30 cellular contexts compared by ENCODE assay signal in genomic region chr10:1378473-1378872, GRCh38.
"Had no signal": no experiment of that assay in that cellular context is flagged by ENCODE, and none has a peak within 500 bp of the region (broad histone marks: within the 10 kb centered on the region; RNA-seq: fewer than 3 reads in every experiment).

No MANE protein-coding gene starts in this region.

- H3K9me3 ChIP-seq: neutrophil, right lobe of liver, suprapubic skin, transverse colon, uterus had no signal

- H3K4me3 Mint-ChIP-seq: activated CD4-positive, alpha-beta T cell treated with anti-CD3 and anti-CD28 coated beads, Interleukin-2, amount 10 ng/mL, durations not matched to agents 7 days and 5 days; activated naive CD8-positive, alpha-beta T cell treated with anti-CD3 and anti-CD28 coated beads, Interleukin-2, amount 10 ng/mL, durations not matched to agents 7 days and 5 days; activated T-helper 1 cell treated with anti-CD3 and anti-CD28 coated beads, Interleukin-12 subunit alpha, Interleukin-12 subunit beta, Interleukin-2, Interleukin-4 antibody, amounts not matched to agents 30 ng/mL and 10 ng/mL and 1 ng/mL, durations not matched to agents 14 hours and 24 hours and 36 hours; immature natural killer cell; naive thymus-derived CD8-positive, alpha-beta T cell; stimulated activated effector memory CD8-positive, alpha-beta T cell treated with anti-CD3 and anti-CD28 coated beads, Interleukin-12 subunit alpha, Interleukin-12 subunit beta, amount 100 ng/mL, for 72 hours; stimulated activated naive CD8-positive, alpha-beta T cell treated with anti-CD3 and anti-CD28 coated beads, Interleukin-15, amount 100 ng/mL, for 72 hours; T-cell; T-helper 2 cell treated with Interferon-gamma antibody and Interleukin-4, amounts not matched to agents 5 μg/mL and 100 μg/mL, for 36 hours had no signal

- H3K27ac Mint-ChIP-seq: activated CD4-positive, alpha-beta T cell treated with anti-CD3 and anti-CD28 coated beads, Interleukin-2, amount 10 ng/mL, durations not matched to agents 7 days and 5 days; activated naive CD8-positive, alpha-beta T cell treated with anti-CD3 and anti-CD28 coated beads, Interleukin-2, amount 10 ng/mL, durations not matched to agents 7 days and 5 days; activated T-helper 1 cell treated with anti-CD3 and anti-CD28 coated beads, Interleukin-12 subunit alpha, Interleukin-12 subunit beta, Interleukin-2, Interleukin-4 antibody, amounts not matched to agents 30 ng/mL and 10 ng/mL and 1 ng/mL, durations not matched to agents 14 hours and 24 hours and 36 hours; immature natural killer cell; naive thymus-derived CD8-positive, alpha-beta T cell; stimulated activated effector memory CD8-positive, alpha-beta T cell treated with anti-CD3 and anti-CD28 coated beads, Interleukin-12 subunit alpha, Interleukin-12 subunit beta, amount 100 ng/mL, for 72 hours; T-cell; T-helper 2 cell treated with Interferon-gamma antibody and Interleukin-4, amounts not matched to agents 5 μg/mL and 100 μg/mL, for 36 hours had no signal

- H3K4me1 ChIP-seq: right lobe of liver, suprapubic skin, transverse colon, uterus had no signal

- H3K4me3 ChIP-seq: cardiac muscle cell, hepatocyte, lung, right lobe of liver, skin epidermis, suprapubic skin, transverse colon, uterus had no signal

- H3K4me1 Mint-ChIP-seq: activated CD4-positive, alpha-beta T cell treated with anti-CD3 and anti-CD28 coated beads, Interleukin-2, amount 10 ng/mL, durations not matched to agents 7 days and 5 days; activated naive CD8-positive, alpha-beta T cell treated with anti-CD3 and anti-CD28 coated beads, Interleukin-2, amount 10 ng/mL, durations not matched to agents 7 days and 5 days; immature natural killer cell; stimulated activated naive CD8-positive, alpha-beta T cell treated with anti-CD3 and anti-CD28 coated beads, Interleukin-15, amount 100 ng/mL, for 72 hours; T-cell had no signal

- H3K27ac ChIP-seq: cardiac muscle cell, hepatocyte, neutrophil, parathyroid adenoma, right lobe of liver, skin epidermis, suprapubic skin, transverse colon, uterus, WERI-Rb-1 had no signal

- DNase-seq: activated CD4-positive, alpha-beta T cell treated with anti-CD3 and anti-CD28 coated beads, Interleukin-2, amount 10 ng/mL, durations not matched to agents 7 days and 5 days; activated CD4-positive, CD25-positive, alpha-beta regulatory T cell treated with anti-CD3 and anti-CD28 coated beads, Interleukin-2, amount 50 U/mL, for 72 hours; activated naive CD4-positive, alpha-beta T cell; activated naive CD8-positive, alpha-beta T cell treated with anti-CD3 and anti-CD28 coated beads, Interleukin-2, amount 10 ng/mL, durations not matched to agents 7 days and 5 days; activated T-cell treated with anti-CD3 and anti-CD28 coated beads for 4 hours; amniotic stem cell; dermis blood vessel endothelial cell; effector CD8-positive, alpha-beta T cell; erythroblast; foreskin melanocyte; immature natural killer cell; right lobe of liver; stimulated activated CD4-positive, alpha-beta T cell treated with anti-CD3 and anti-CD28 coated beads, Interleukin-2, amount 100 ng/mL, for 24 hours; stimulated activated naive CD8-positive, alpha-beta T cell treated with anti-CD3 and anti-CD28 coated beads, Interleukin-15, amount 100 ng/mL, for 72 hours; T-cell; transverse colon; uterus; WERI-Rb-1 had no signal

- H3K9me3 Mint-ChIP-seq: stimulated activated effector memory CD8-positive, alpha-beta T cell treated with anti-CD3 and anti-CD28 coated beads, Interleukin-12 subunit alpha, Interleukin-12 subunit beta, amount 100 ng/mL, for 72 hours; T-cell had no signal

- ATAC-seq: left lobe of liver; naive thymus-derived CD8-positive, alpha-beta T cell; right lobe of liver; stimulated activated effector memory CD8-positive, alpha-beta T cell treated with anti-CD3 and anti-CD28 coated beads, Interleukin-12 subunit alpha, Interleukin-12 subunit beta, amount 100 ng/mL, for 72 hours; stimulated activated naive CD8-positive, alpha-beta T cell treated with anti-CD3 and anti-CD28 coated beads, Interleukin-15, amount 100 ng/mL, for 72 hours; T-cell had no signal

- H3K36me3 ChIP-seq: cardiac muscle cell, neutrophil, right lobe of liver, suprapubic skin, transverse colon, uterus, WERI-Rb-1 had no signal

- H3K36me3 Mint-ChIP-seq: activated naive CD8-positive, alpha-beta T cell treated with anti-CD3 and anti-CD28 coated beads, Interleukin-2, amount 10 ng/mL, durations not matched to agents 7 days and 5 days; immature natural killer cell; stimulated activated effector memory CD8-positive, alpha-beta T cell treated with anti-CD3 and anti-CD28 coated beads, Interleukin-12 subunit alpha, Interleukin-12 subunit beta, amount 100 ng/mL, for 72 hours; T-cell had no signal
